In genomic region chr7:130223646-130224045, GRCh38 we compare ENCODE assay signal across 22 cellular contexts. TPM values are rescaled to one million over a fixed set of nuclear protein-coding genes. Genes with fewer than 3 reads are reported as not detected.
DNase-seq lines count a peak whose midpoint lies in the region; ATAC-seq, FAIRE-seq and TF ChIP-seq lines count a peak whose summit lies in the region.
"Had no signal": no experiment of that assay in that cellular context is flagged by ENCODE, and none has a peak within 500 bp of the region (broad histone marks: within the 10 kb centered on the region; RNA-seq: fewer than 3 reads in every experiment).

No MANE protein-coding gene starts in this region.

- H3K27me3 Mint-ChIP-seq in GM23338 (ENCODE audit: insufficient read depth, low read depth, poor library complexity): no peaks in the 10 kb centered on the region
- H3K27me3 Mint-ChIP-seq in nephron (ENCODE audit: low read depth): peaks cover 3% of the 10 kb centered on the region
- H3K27me3 Mint-ChIP-seq: CD4-positive, alpha-beta memory T cell had no signal

- ATAC-seq in GM23338: no peak
- no peak for ATAC-seq in GM19397 (IDR thresholded peaks at IDR 0.05; ENCODE audit: unreplicated experiment)
- ATAC-seq: K562 had no signal

- DNase-seq in GM23338 (ENCODE audit: low spot score): no peak
- no peak for DNase-seq in Peyer's patch
- no peak for DNase-seq in NCI-H524 (lab: John Stamatoyannopoulos, UW)
- DNase-seq in small intestine: no peak
- DNase-seq: BE2C; CD4-positive, alpha-beta memory T cell; COR-L47; DMS153; DMS79 treated with DMSO at 0.1 percent for 48 hours; GDM1; GOT3; HFFc6 had no signal

- 63 to 78% (median 64%) methylated on average over 1 of the region's 1 CpG for WGBS in small intestine, 3 donors

- H3K27me3 ChIP-seq in GM23338 (ENCODE audit: insufficient read depth): no peaks in the 10 kb centered on the region
- no peaks in the 10 kb centered on the region for H3K27me3 ChIP-seq in SU-DHL-6 (ENCODE audit: low read length)
- H3K27me3 ChIP-seq in Peyer's patch: no peaks in the 10 kb centered on the region
- no peaks in the 10 kb centered on the region for H3K27me3 ChIP-seq in small intestine (ENCODE audit: control insufficient read depth in 2 of 2, insufficient read depth in 2 of 2, low read length in 2 of 2)
- H3K27me3 ChIP-seq: BE2C had no signal

- H3K9me2 ChIP-seq in GM23338 (ENCODE audit: insufficient read depth): peaks cover 5% of the 10 kb centered on the region; the same call in 1 of the 2 replicates
- no peaks in the 10 kb centered on the region for H3K9me2 ChIP-seq in SU-DHL-6 (replicated peaks; ENCODE audit: insufficient read depth, low read length)

- FAIRE-seq in small intestine (lab: Jason Lieb, UNC): no peak
- FAIRE-seq: A204.1, D721Med, GM18507, K562 had no signal

- no peaks in the 10 kb centered on the region for H3F3A ChIP-seq in GM23338 (replicated peaks; ENCODE audit: low read depth)
- peaks cover 9% of the 10 kb centered on the region for H3F3A ChIP-seq in SU-DHL-6 (ENCODE audit: insufficient read depth)

- H3K4me1 Mint-ChIP-seq in GM23338 (peaks cover 3% of the 10 kb centered on the region; the same call in 2 of the 3 replicates), nephron (peaks cover 28% of the 10 kb centered on the region)
- H3K4me1 Mint-ChIP-seq: CD4-positive, alpha-beta memory T cell had no signal

- H3K27ac Mint-ChIP-seq in GM23338: no peak overlapping the region
- H3K27ac Mint-ChIP-seq in nephron: peak overlapping the region in 2 of 3 experiments; percentile 57 to 79
- H3K27ac Mint-ChIP-seq: HFFc6 had no signal

- H3K9me3 ChIP-seq in SU-DHL-6 (ENCODE audit: insufficient read depth, low read length) (no peaks in the 10 kb centered on the region), Peyer's patch (no peaks in the 10 kb centered on the region), small intestine (ENCODE audit: control insufficient read depth, low read depth) (no peaks in the 10 kb centered on the region)
- H3K9me3 ChIP-seq: BE2C, HAP-1 had no signal

- H3K27ac ChIP-seq in GM23338 (ENCODE audit: low read depth): no peak overlapping the region
- peak overlapping the region; percentile 51 for H3K27ac ChIP-seq in SU-DHL-6 (ENCODE audit: low read depth, low read length)
- H3K27ac ChIP-seq in Peyer's patch: no peak overlapping the region
- H3K27ac ChIP-seq in small intestine (ENCODE audit: low read depth in 1 of 2, low read length in 1 of 2): no peak overlapping the region
- H3K27ac ChIP-seq: C4-2B, HL-60 had no signal

- no peak for TF ChIP-seq POLR2A in Peyer's patch (IDR thresholded peaks at IDR 0.05)

- H4K20me1 ChIP-seq in GM23338 (replicated peaks; ENCODE audit: insufficient read depth) (no peaks in the 10 kb centered on the region), SU-DHL-6 (ENCODE audit: low read depth, low read length) (no peaks in the 10 kb centered on the region)

- H3K4me3 Mint-ChIP-seq in GM23338: no peak overlapping the region
- no peak overlapping the region for H3K4me3 Mint-ChIP-seq in nephron
- H3K4me3 Mint-ChIP-seq: CD4-positive, alpha-beta memory T cell; HFFc6 had no signal

- peaks cover 10% of the 10 kb centered on the region for H3K4me1 ChIP-seq in GM23338 (ENCODE audit: insufficient read depth)
- no peaks in the 10 kb centered on the region for H3K4me1 ChIP-seq in Peyer's patch
- peaks cover 0 to 3% of the 10 kb centered on the region in 2 donors for H3K4me1 ChIP-seq in small intestine (ENCODE audit: control insufficient read depth in 2 of 2, insufficient read depth in 1 of 2, low read depth in 1 of 2, low read length in 1 of 2)
- H3K4me1 ChIP-seq: BE2C had no signal

- TF ChIP-seq CTCF in GM23338 (conservative IDR thresholded peaks at IDR 0.05; ENCODE audit: low read depth in 2 of 2) (no peak), SU-DHL-6 (IDR thresholded peaks at IDR 0.05; ENCODE audit: insufficient read depth, low read length, poor library complexity, severe bottlenecking) (no peak), nephron (IDR thresholded peaks at IDR 0.05; ENCODE audit: unreplicated experiment in 3 of 3) (no peak), Peyer's patch (IDR thresholded peaks at IDR 0.05) (no peak)

- no peaks in the 10 kb centered on the region for H3K79me2 ChIP-seq in GM23338 (replicated peaks; ENCODE audit: insufficient read depth)
- no peaks in the 10 kb centered on the region for H3K79me2 ChIP-seq in SU-DHL-6 (ENCODE audit: insufficient read depth, low read length)

- H2AFZ ChIP-seq in GM23338 (peak overlapping the region; percentile 66; the same call in 1 of the 2 replicates), SU-DHL-6 (ENCODE audit: low read depth, low read length, severe bottlenecking) (peak overlapping the region; percentile 72)

- H3K36me3 ChIP-seq in GM23338 (ENCODE audit: insufficient read depth) (no peaks in the 10 kb centered on the region), SU-DHL-6 (ENCODE audit: low read length) (no peaks in the 10 kb centered on the region), Peyer's patch (no peaks in the 10 kb centered on the region), small intestine (ENCODE audit: control insufficient read depth in 2 of 2, insufficient read depth in 2 of 2, low read length in 2 of 2) (no peaks in the 10 kb centered on the region)
- H3K36me3 ChIP-seq: BE2C, HAP-1 had no signal

- peak overlapping the region; percentile 0; the same call in 1 of the 2 replicates for H3K9ac ChIP-seq in SU-DHL-6 (ENCODE audit: low read length)

- H3K4me3 ChIP-seq in GM23338 (no peak overlapping the region), SU-DHL-6 (ENCODE audit: insufficient read depth, low read length, poor library complexity, severe bottlenecking) (no peak overlapping the region), Peyer's patch (no peak overlapping the region), small intestine (ENCODE audit: low read depth in 1 of 2, low read length in 2 of 2) (no peak overlapping the region)
- H3K4me3 ChIP-seq: HAP-1, K562 had no signal

- H3K36me3 Mint-ChIP-seq in GM23338 (ENCODE audit: low read depth) (no peaks in the 10 kb centered on the region), nephron (ENCODE audit: low read depth) (no peaks in the 10 kb centered on the region)
- H3K36me3 Mint-ChIP-seq: CD4-positive, alpha-beta memory T cell had no signal

- H3K9me3 Mint-ChIP-seq in GM23338 (no peaks in the 10 kb centered on the region; the same call in 2 of the 3 replicates), nephron (peaks cover 6% of the 10 kb centered on the region)
- H3K9me3 Mint-ChIP-seq: CD4-positive, alpha-beta memory T cell; HFFc6 had no signal

- H3K4me2 ChIP-seq in GM23338: no peak overlapping the region
- peak overlapping the region; percentile 25 for H3K4me2 ChIP-seq in SU-DHL-6 (ENCODE audit: low read depth, low read length, poor library complexity, severe bottlenecking)

TF ChIP-seq in GM23338, 12 proteins besides CTCF, POLR2A, EP300 and RAD21 (continues in another document):
- TF ChIP-seq REST (IDR thresholded peaks at IDR 0.05; ENCODE audit: unreplicated experiment): no peak

RNA-seq across cellular contexts. Expression of gene SSMEM1, which starts 16.0 kb away (rescaled TPM):
- total RNA-seq in GM23338 (2014; rRNA removed; shearing (Covaris generic)): not detected in 2 replicates
- polyA plus RNA-seq in GM23338 (2016; fragmentation: Nextera tagmentation; extraction: Ambion mirVana): not detected in 2 replicates
- total RNA-seq in Peyer's patch: not detected
- polyA plus RNA-seq in small intestine: not detected
- total RNA-seq: CD4-positive, alpha-beta memory T cell; HFFc6 had no signal
- polyA plus RNA-seq: CD4-positive, alpha-beta memory T cell had no signal

RNA-seq across cellular contexts. Expression of gene TMEM209, which starts 18.4 kb away (rescaled TPM):
- total RNA-seq in GM23338 (2014; rRNA removed; shearing (Covaris generic)): 18.6 and 23.6 TPM in 2 replicates
- polyA plus RNA-seq in GM23338 (2016; fragmentation: Nextera tagmentation; extraction: Ambion mirVana): 21.3 and 26.2 TPM in 2 replicates
- 10 to 100 TPM; 11.6 to 17.2 (median 15.4) TPM for total RNA-seq in Peyer's patch
- 10 to 100 TPM in 1 of 3 donors, 1 to 10 TPM in 2; 4.3 to 12.4 (median 5.6) TPM for polyA plus RNA-seq in small intestine

RNA-seq across cellular contexts. Expression of gene CPA2, which starts 43.0 kb away (rescaled TPM):
- total RNA-seq in GM23338 (2014; rRNA removed; shearing (Covaris generic)): not detected in 2 replicates
- polyA plus RNA-seq in GM23338 (2016; fragmentation: Nextera tagmentation; extraction: Ambion mirVana) (not detected in 2 replicates), small intestine (10 to 100 TPM; 12.9 to 25.4 (median 14.1) TPM)
- total RNA-seq in Peyer's patch: 10 to 100 TPM in 1 of 4 donors, 1 to 10 TPM in 2, not detected in 1; 2.6 to 12.6 (median 2.7) TPM
- total RNA-seq: CD4-positive, alpha-beta memory T cell; HFFc6 had no signal
- polyA plus RNA-seq: CD4-positive, alpha-beta memory T cell had no signal
